ENCODE assay signal across 8 cellular contexts in the genomic region with DNA sequence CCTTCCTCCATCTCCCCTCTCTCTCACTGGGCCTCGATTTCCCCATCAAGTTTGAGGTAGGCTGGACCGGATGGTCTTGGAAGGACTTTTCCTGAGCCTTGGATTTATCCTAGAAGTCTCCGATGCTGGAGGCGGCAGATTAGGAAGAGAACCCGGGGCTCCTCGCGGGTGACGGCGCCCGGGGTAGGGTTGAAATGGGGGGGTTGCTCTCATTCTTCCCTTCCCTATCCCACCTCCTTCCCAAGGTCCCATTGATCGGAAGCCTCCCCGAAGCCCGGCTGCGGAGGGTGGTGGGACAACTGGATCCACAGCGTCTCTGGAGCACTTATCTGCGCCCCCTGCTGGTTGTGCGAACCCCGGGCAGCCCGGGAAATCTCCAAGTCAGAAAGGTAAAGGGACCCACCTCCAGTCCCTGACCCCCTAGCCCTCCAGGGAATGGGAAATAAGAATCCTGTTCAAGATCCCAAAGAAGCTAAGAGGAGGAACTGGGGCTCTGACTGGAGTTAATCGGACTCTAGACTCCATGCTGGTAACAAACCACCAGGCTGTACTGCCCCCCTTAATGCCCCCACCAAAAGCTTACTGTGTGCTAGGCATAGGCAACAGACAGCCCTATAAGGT. TPM values are rescaled to one million over a fixed set of nuclear protein-coding genes. Genes with fewer than 3 reads are reported as not detected.
A peak's percentile ranks its signal among the peaks of the same experiment; 100 is the strongest.
DNase-seq lines count a peak whose midpoint lies in the region; ATAC-seq and TF ChIP-seq lines count a peak whose summit lies in the region.

No MANE protein-coding gene starts in this region.

- H3K36me3 Mint-ChIP-seq in endodermal cell (ENCODE audit: low read depth) (peaks cover 37% of the 10 kb centered on the region), mesothelial cell of epicardium (peaks cover 14% of the 10 kb centered on the region)

- H3K4me1 ChIP-seq in endodermal cell (ENCODE audit: control insufficient read depth, insufficient read depth, low read length), result no peaks in the 10 kb centered on the region

- peak overlapping the region; percentile 79 for H3K9ac ChIP-seq in endodermal cell (ENCODE audit: extremely low read depth, low read length, poor library complexity, severe bottlenecking)

- no peaks in the 10 kb centered on the region for H3K9me3 ChIP-seq in endodermal cell (ENCODE audit: control insufficient read depth, low read length)

- DNase-seq in AG09309 (ENCODE audit: low read depth) (no peak), H7 (peak; percentile 91), NCI-H69 (lab: John Stamatoyannopoulos, UW) (peak; percentile 83), endodermal cell (peak; percentile 95), mesothelial cell of epicardium (ENCODE audit: low spot score in 2 of 2, unreplicated experiment in 2 of 2) (peak; percentile 67 to 90)
- peak; percentile 50 to 57 for DNase-seq in activated CD8-positive, alpha-beta memory T cell treated with anti-CD3 and anti-CD28 coated beads for 4 hours (ENCODE audit: low read depth in 2 of 2)
- peak; percentile 48 to 70 for DNase-seq in stimulated activated CD8-positive, alpha-beta memory T cell treated with anti-CD3 and anti-CD28 coated beads, Interleukin-2, amount 100 ng/mL, for 1 hour (ENCODE audit: low read depth in 2 of 2)

- H3K4me3 ChIP-seq in AG09309 (ENCODE audit: control insufficient read depth, low read depth, low read length) (peak overlapping the region; percentile 71), H7 (ENCODE audit: insufficient read depth, low read depth, low read length) (peak overlapping the region; percentile 92), endodermal cell (ENCODE audit: low read length) (peak overlapping the region; percentile 95)

- ATAC-seq in GM19023 (IDR thresholded peaks at IDR 0.05; ENCODE audit: unreplicated experiment), result no peak

- TF ChIP-seq CTCF in AG09309 (IDR thresholded peaks at IDR 0.05; ENCODE audit: control insufficient read depth, insufficient read depth, low read depth, low read length, missing control alignments) (peak; percentile 97), endodermal cell (conservative IDR thresholded peaks at IDR 0.05) (peak; percentile 92), mesothelial cell of epicardium (IDR thresholded peaks at IDR 0.05; ENCODE audit: unreplicated experiment) (peak; percentile 84)

- H3K27ac Mint-ChIP-seq in endodermal cell (peak overlapping the region; percentile 93), mesothelial cell of epicardium (peak overlapping the region; percentile 99)

- H3K27me3 Mint-ChIP-seq in endodermal cell (ENCODE audit: insufficient read depth) (no peaks in the 10 kb centered on the region), mesothelial cell of epicardium (ENCODE audit: low read depth) (no peaks in the 10 kb centered on the region)

- H3K4me1 Mint-ChIP-seq in endodermal cell, result no peaks in the 10 kb centered on the region
- H3K4me1 Mint-ChIP-seq in mesothelial cell of epicardium, result peaks cover 11% of the 10 kb centered on the region

- H3K27me3 ChIP-seq in H7 (ENCODE audit: control insufficient read depth, insufficient read depth, low read length) (no peaks in the 10 kb centered on the region), endodermal cell (ENCODE audit: control insufficient read depth, insufficient read depth, low read length, poor library complexity, severe bottlenecking) (no peaks in the 10 kb centered on the region)

- H3K4me3 Mint-ChIP-seq in endodermal cell, result peak overlapping the region; percentile 93
- peak overlapping the region; percentile 92 for H3K4me3 Mint-ChIP-seq in mesothelial cell of epicardium

- H3K36me3 ChIP-seq in H7 (replicated peaks; ENCODE audit: control insufficient read depth, insufficient read depth, low read length) (peaks cover 23% of the 10 kb centered on the region), endodermal cell (ENCODE audit: control insufficient read depth, insufficient read depth, low read length) (peaks cover 38% of the 10 kb centered on the region)

- 0 to 3% methylated on average over 8 to 14 of the region's 20 CpGs for WGBS in endodermal cell (ENCODE audit: insufficient coverage in 1 of 2, insufficient read length in 1 of 2), 2 experiments

- H3K9me3 Mint-ChIP-seq in endodermal cell (no peaks in the 10 kb centered on the region), mesothelial cell of epicardium (no peaks in the 10 kb centered on the region)

- H3K27ac ChIP-seq in endodermal cell (ENCODE audit: low read depth, low read length), result peak overlapping the region; percentile 50

RNA-seq across cellular contexts. Expression of gene QPCTL, which starts 0.8 kb away (rescaled TPM):
- total RNA-seq in H7 (2014; rRNA removed; shearing (Covaris generic)), result 26.2 and 30.1 TPM in 2 replicates
- 10 to 100 TPM; 11.0 to 15.9 TPM for total RNA-seq in endodermal cell
- 14.8 TPM for polyA plus RNA-seq in endodermal cell (2013, experiment 1 of 2)
- 14.4 TPM for polyA plus RNA-seq in endodermal cell (2013, experiment 2 of 2)
- 8.0 to 10.6 TPM (median 9.1 TPM) in 3 replicates for total RNA-seq in mesothelial cell of epicardium

RNA-seq across cellular contexts. Expression of gene SNRPD2, which starts 1.5 kb away (rescaled TPM):
- 407 and 467 TPM in 2 replicates for total RNA-seq in H7 (2014; rRNA removed; shearing (Covaris generic))
- total RNA-seq in endodermal cell (100 to 1,000 TPM; 644 to 654 TPM), mesothelial cell of epicardium (440 to 462 TPM (median 461 TPM) in 3 replicates)
- polyA plus RNA-seq in endodermal cell (2013, experiment 1 of 2), result 524 TPM
- polyA plus RNA-seq in endodermal cell (2013, experiment 2 of 2), result 537 TPM

RNA-seq across cellular contexts. Expression of gene GIPR, which starts 25.3 kb away (rescaled TPM):
- 0.81 TPM in 1 of 2 replicates, not detected in the other for total RNA-seq in H7 (2014; rRNA removed; shearing (Covaris generic))
- 10 to 100 TPM; 10.8 to 14.6 TPM for total RNA-seq in endodermal cell
- polyA plus RNA-seq in endodermal cell (2013, experiment 1 of 2), result 3.5 TPM
- polyA plus RNA-seq in endodermal cell (2013, experiment 2 of 2), result 3.0 TPM
- total RNA-seq in mesothelial cell of epicardium, result 3.6 to 5.1 TPM (median 4.1 TPM) in 3 replicates

RNA-seq across cellular contexts. Expression of gene FBXO46, which starts 37.4 kb away (rescaled TPM):
- total RNA-seq in H7 (2014; rRNA removed; shearing (Covaris generic)), result 26.3 and 30.0 TPM in 2 replicates
- 10 to 100 TPM; 36.5 to 42.8 TPM for total RNA-seq in endodermal cell
- polyA plus RNA-seq in endodermal cell (2013, experiment 1 of 2), result 17.2 TPM
- 15.6 TPM for polyA plus RNA-seq in endodermal cell (2013, experiment 2 of 2)
- total RNA-seq in mesothelial cell of epicardium, result 30.6 to 37.3 TPM (median 36.6 TPM) in 3 replicates

RNA-seq across cellular contexts. Expression of gene MEIOSIN, which starts 40.0 kb away (rescaled TPM):
- not detected in 2 replicates for total RNA-seq in H7 (2014; rRNA removed; shearing (Covaris generic))
- total RNA-seq in endodermal cell, result not detected
- polyA plus RNA-seq in endodermal cell (2013, experiment 1 of 2), result not detected
- polyA plus RNA-seq in endodermal cell (2013, experiment 2 of 2), result not detected
- not detected in 3 replicates for total RNA-seq in mesothelial cell of epicardium
